8 cellular contexts compared by ENCODE assay signal in genomic region chr18:57802166-57802868, GRCh38. TPM values are rescaled to one million over a fixed set of nuclear protein-coding genes. Genes with fewer than 3 reads are reported as not detected.
DNase-seq lines count a peak whose midpoint lies in the region; ATAC-seq and TF ChIP-seq lines count a peak whose summit lies in the region.

No MANE protein-coding gene starts in this region.

- peak overlapping the region; percentile 83 for H3K4me3 Mint-ChIP-seq in activated naive CD8-positive, alpha-beta T cell treated with anti-CD3 and anti-CD28 coated beads, Interleukin-2, amount 10 ng/mL, durations not matched to agents 7 days and 5 days

- DNase-seq in COLO668 (lab: John Stamatoyannopoulos, UW; ENCODE audit: unreplicated experiment) (peak; percentile 63), kidney epithelial cell (ENCODE audit: low read depth) (no peak), SHP77 treated with DMSO at 0.1 percent for 48 hours (lab: John Stamatoyannopoulos, UW) (no peak), DMS153 treated with DMSO at 0.1 percent for 48 hours (lab: John Stamatoyannopoulos, UW; ENCODE audit: unreplicated experiment) (no peak)
- peak; percentile 49 for DNase-seq in activated naive CD8-positive, alpha-beta T cell treated with anti-CD3 and anti-CD28 coated beads, Interleukin-2, amount 10 ng/mL, durations not matched to agents 7 days and 5 days

- peaks cover 66% of the 10 kb centered on the region for H3K27me3 Mint-ChIP-seq in activated naive CD8-positive, alpha-beta T cell treated with anti-CD3 and anti-CD28 coated beads, Interleukin-2, amount 10 ng/mL, durations not matched to agents 7 days and 5 days

- WGBS in thymus = under 1% methylated on average over 48 of the region's 48 CpGs

- H3K9me3 ChIP-seq in thymus (ENCODE audit: control insufficient read depth) = peaks cover 1% of the 10 kb centered on the region

- H3K36me3 ChIP-seq in kidney epithelial cell (ENCODE audit: control insufficient read depth, insufficient read depth, low read length) = no peaks in the 10 kb centered on the region
- H3K36me3 ChIP-seq in thymus (ENCODE audit: control insufficient read depth, insufficient read depth) = no peaks in the 10 kb centered on the region

- peak overlapping the region; percentile 42 for H3K27ac ChIP-seq in thymus (ENCODE audit: low read depth)

- no peak for TF ChIP-seq CTCF in kidney epithelial cell (IDR thresholded peaks at IDR 0.05; ENCODE audit: insufficient read depth, low read length, poor library complexity, severe bottlenecking)

- H3K4me3 ChIP-seq in kidney epithelial cell (ENCODE audit: low read depth, low read length) (peak overlapping the region; percentile 78), thymus (ENCODE audit: low read length) (peak overlapping the region; percentile 44)

- H3K36me3 Mint-ChIP-seq in activated naive CD8-positive, alpha-beta T cell treated with anti-CD3 and anti-CD28 coated beads, Interleukin-2, amount 10 ng/mL, durations not matched to agents 7 days and 5 days = no peaks in the 10 kb centered on the region

- peaks cover 10% of the 10 kb centered on the region for H3K4me1 ChIP-seq in thymus (ENCODE audit: control insufficient read depth, insufficient read depth, low read length)

- peaks cover 16% of the 10 kb centered on the region for H3K4me1 Mint-ChIP-seq in activated naive CD8-positive, alpha-beta T cell treated with anti-CD3 and anti-CD28 coated beads, Interleukin-2, amount 10 ng/mL, durations not matched to agents 7 days and 5 days

- POLR2A ChIA-PET in activated naive CD8-positive, alpha-beta T cell treated with anti-CD3 and anti-CD28 coated beads, Interleukin-2, amount 10 ng/mL, durations not matched to agents 7 days and 5 days (lab: Charles Lee) = no interaction called here

- H3K27ac Mint-ChIP-seq in activated naive CD8-positive, alpha-beta T cell treated with anti-CD3 and anti-CD28 coated beads, Interleukin-2, amount 10 ng/mL, durations not matched to agents 7 days and 5 days = no peak overlapping the region

- peak; percentile 12 for ATAC-seq in HG02588 (IDR thresholded peaks at IDR 0.05; ENCODE audit: unreplicated experiment)
- ATAC-seq in activated naive CD8-positive, alpha-beta T cell treated with anti-CD3 and anti-CD28 coated beads, Interleukin-2, amount 10 ng/mL, durations not matched to agents 7 days and 5 days (ENCODE audit: low read depth) = peak; percentile 40
- no peak for ATAC-seq in GM19324 (IDR thresholded peaks at IDR 0.05; ENCODE audit: low FRiP score, unreplicated experiment)

- H3K27me3 ChIP-seq in kidney epithelial cell (ENCODE audit: control insufficient read depth, insufficient read depth, low read length) = no peaks in the 10 kb centered on the region
- H3K27me3 ChIP-seq in thymus (ENCODE audit: control insufficient read depth, insufficient read depth) = peaks cover 42% of the 10 kb centered on the region

- no peaks in the 10 kb centered on the region for H3K9me3 Mint-ChIP-seq in activated naive CD8-positive, alpha-beta T cell treated with anti-CD3 and anti-CD28 coated beads, Interleukin-2, amount 10 ng/mL, durations not matched to agents 7 days and 5 days

RNA-seq across cellular contexts. Expression of gene ATP8B1, which starts 0.8 kb away (rescaled TPM):
- total RNA-seq in activated naive CD8-positive, alpha-beta T cell treated with anti-CD3 and anti-CD28 coated beads, Interleukin-2, amount 10 ng/mL, durations not matched to agents 7 days and 5 days = under 1 TPM in 1 of 2 experiments, not detected in 1; 0.25 TPM
- 13.1 and 14.7 TPM in 2 replicates for total RNA-seq in kidney epithelial cell
- 4.3 TPM for polyA plus RNA-seq in thymus

Comparison
In these comparisons a context has a peak if more than half of its experiments do, and no peak if none do; other contexts are left out.
1. DNase-seq: peak in COLO668 (single experiment) and activated naive CD8-positive, alpha-beta T cell treated with anti-CD3 and anti-CD28 coated beads, Interleukin-2, amount 10 ng/mL, durations not matched to agents 7 days and 5 days (single experiment); none in kidney epithelial cell (single experiment), SHP77 treated with DMSO at 0.1 percent for 48 hours (single experiment) and DMS153 treated with DMSO at 0.1 percent for 48 hours (single experiment).
2. RNA of gene ATP8B1, which starts 0.8 kb away (total RNA-seq): 13.1 to 14.7 TPM in kidney epithelial cell; 0.25 TPM in activated naive CD8-positive, alpha-beta T cell treated with anti-CD3 and anti-CD28 coated beads, Interleukin-2, amount 10 ng/mL, durations not matched to agents 7 days and 5 days; every median in the first group is over 10 times any median in the second.